26 cellular contexts compared by ENCODE assay signal in the genomic region with DNA sequence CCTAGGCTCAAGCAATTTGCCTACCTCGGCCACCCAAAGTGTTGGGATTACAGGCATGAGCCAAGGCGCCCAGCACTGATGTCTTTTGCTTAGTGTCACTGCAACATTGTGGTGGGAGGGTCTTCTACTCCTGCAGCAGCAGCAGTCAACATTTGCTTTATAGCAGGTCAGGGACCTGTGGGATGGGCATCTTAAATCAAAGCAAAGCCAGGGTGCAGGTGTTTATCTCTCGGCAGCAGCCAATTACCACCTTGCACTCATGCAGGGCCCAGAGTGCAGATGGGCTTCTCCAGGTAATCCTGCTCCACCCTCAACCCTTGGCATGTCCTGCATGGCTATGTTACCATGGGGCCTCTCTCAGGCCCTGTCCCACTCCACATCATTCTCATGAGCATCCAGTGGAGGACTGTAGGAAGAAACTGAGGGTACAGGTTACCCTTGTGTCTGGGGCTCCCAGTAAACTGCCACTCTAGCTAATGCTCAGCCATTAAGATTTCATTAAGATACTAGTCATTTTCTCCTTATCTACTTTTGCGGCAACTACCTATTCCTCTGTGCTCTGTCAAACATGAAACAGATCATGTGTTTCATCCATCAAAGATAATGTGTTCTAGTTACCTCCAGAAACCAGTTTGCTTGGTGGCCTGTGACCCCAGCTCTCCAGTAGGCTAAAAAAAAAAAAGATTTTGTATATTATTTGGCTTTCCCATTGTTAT. TPM values are rescaled to one million over a fixed set of nuclear protein-coding genes. Genes with fewer than 3 reads are reported as not detected.
DNase-seq lines count a peak whose midpoint lies in the region; ATAC-seq, FAIRE-seq and TF ChIP-seq lines count a peak whose summit lies in the region.
"Had no signal": no experiment of that assay in that cellular context is flagged by ENCODE, and none has a peak within 500 bp of the region (broad histone marks: within the 10 kb centered on the region; RNA-seq: fewer than 3 reads in every experiment).

No MANE protein-coding gene starts in this region.

- H3K4me3 Mint-ChIP-seq in activated CD8-positive, alpha-beta memory T cell treated with anti-CD3 and anti-CD28 coated beads, Interleukin-2, amount 10 ng/mL, durations not matched to agents 7 days and 5 days = no peak overlapping the region
- no peak overlapping the region for H3K4me3 Mint-ChIP-seq in osteocyte (ENCODE audit: unreplicated experiment)
- H3K4me3 Mint-ChIP-seq in naive thymus-derived CD4-positive, alpha-beta T cell = no peak overlapping the region
- H3K4me3 Mint-ChIP-seq: CD4-positive, CD25-positive, alpha-beta regulatory T cell had no signal

- peak; percentile 47 for DNase-seq in activated CD8-positive, alpha-beta memory T cell treated with anti-CD3 and anti-CD28 coated beads for 24 hours
- DNase-seq in activated CD8-positive, alpha-beta memory T cell treated with anti-CD3 and anti-CD28 coated beads, Interleukin-2, amount 10 ng/mL, durations not matched to agents 7 days and 5 days = no peak
- no peak for DNase-seq in GM12891 (ENCODE audit: insufficient read length, low spot score)
- DNase-seq in islet precursor cell = peak; percentile 17
- peak; percentile 68 for DNase-seq in osteocyte (ENCODE audit: extremely low spot score, unreplicated experiment)
- no peak for DNase-seq in naive thymus-derived CD4-positive, alpha-beta T cell
- DNase-seq in COR-L47 (lab: John Stamatoyannopoulos, UW) = no peak
- DNase-seq: 8988T; ACHN; CD4-positive, CD25-positive, alpha-beta regulatory T cell; GM23248; H7; Karpas-422; NCI-H1092; NCI-H1417 treated with DMSO at 0.1 percent for 48 hours; NCI-H1694 treated with DMSO at 0.1 percent for 48 hours; NCI-H2081; NCI-H2227 treated with DMSO at 0.1 percent for 48 hours; NCI-H526 treated with DMSO at 0.1 percent for 48 hours; PC-9; Right ventricle myocardium superior had no signal

- peaks cover 0 to 4% of the 10 kb centered on the region in 2 donors for H3K4me1 ChIP-seq in naive thymus-derived CD4-positive, alpha-beta T cell (ENCODE audit: control insufficient read depth in 2 of 2, insufficient read depth in 2 of 2, low read length in 2 of 2)

- TF ChIP-seq POLR2A in GM12891 (IDR thresholded peaks at IDR 0.05; ENCODE audit: low read depth, low read length) = 0 out of 2 replicates have a peak, but pooled peaks have one; percentile 36

- POLR2A ChIA-PET in naive thymus-derived CD4-positive, alpha-beta T cell (lab: Charles Lee) = interaction anchor here (0.6 kb wide), 1 partner anchor 104 kb away, joined by 4 read pairs; no protein-coding TSS in a partner anchor

- no peaks in the 10 kb centered on the region for H3K27me3 ChIP-seq in naive thymus-derived CD4-positive, alpha-beta T cell (ENCODE audit: control insufficient read depth in 2 of 2, insufficient read depth in 2 of 2, low read length in 2 of 2)
- H3K27me3 ChIP-seq: BLaER1 had no signal

- no peak for TF ChIP-seq CTCF in osteocyte (IDR thresholded peaks at IDR 0.05)

- peaks cover 71% of the 10 kb centered on the region for H3K36me3 Mint-ChIP-seq in activated CD8-positive, alpha-beta memory T cell treated with anti-CD3 and anti-CD28 coated beads, Interleukin-2, amount 10 ng/mL, durations not matched to agents 7 days and 5 days
- peaks cover 4% of the 10 kb centered on the region for H3K36me3 Mint-ChIP-seq in osteocyte (ENCODE audit: unreplicated experiment)
- H3K36me3 Mint-ChIP-seq in naive thymus-derived CD4-positive, alpha-beta T cell = peaks cover 10 to 33% (median 14%) of the 10 kb centered on the region in 5 donors

- H3K9me3 ChIP-seq in naive thymus-derived CD4-positive, alpha-beta T cell (ENCODE audit: control insufficient read depth in 2 of 3, low read length in 3 of 3) = peaks cover 0 to 7% (median 0%) of the 10 kb centered on the region in 3 experiments

- H3K4me3 ChIP-seq in naive thymus-derived CD4-positive, alpha-beta T cell (ENCODE audit: low read length) = no peak overlapping the region
- H3K4me3 ChIP-seq: BLaER1, GM23248, PC-9 had no signal

- no peaks in the 10 kb centered on the region for H3K36me3 ChIP-seq in naive thymus-derived CD4-positive, alpha-beta T cell (ENCODE audit: control insufficient read depth in 2 of 3, insufficient read depth in 3 of 3, low read length in 3 of 3)
- H3K36me3 ChIP-seq: BLaER1 had no signal

- H3K4me1 Mint-ChIP-seq in activated CD8-positive, alpha-beta memory T cell treated with anti-CD3 and anti-CD28 coated beads, Interleukin-2, amount 10 ng/mL, durations not matched to agents 7 days and 5 days = peaks cover 23% of the 10 kb centered on the region
- H3K4me1 Mint-ChIP-seq in osteocyte (ENCODE audit: unreplicated experiment) = no peaks in the 10 kb centered on the region
- peaks cover 0 to 20% (median 8%) of the 10 kb centered on the region in 7 donors for H3K4me1 Mint-ChIP-seq in naive thymus-derived CD4-positive, alpha-beta T cell
- H3K4me1 Mint-ChIP-seq: CD4-positive, CD25-positive, alpha-beta regulatory T cell had no signal

- no peak overlapping the region for H3K27ac Mint-ChIP-seq in activated CD8-positive, alpha-beta memory T cell treated with anti-CD3 and anti-CD28 coated beads, Interleukin-2, amount 10 ng/mL, durations not matched to agents 7 days and 5 days
- H3K27ac Mint-ChIP-seq in osteocyte (ENCODE audit: unreplicated experiment) = no peak overlapping the region
- no peak overlapping the region for H3K27ac Mint-ChIP-seq in naive thymus-derived CD4-positive, alpha-beta T cell
- H3K27ac Mint-ChIP-seq: CD4-positive, CD25-positive, alpha-beta regulatory T cell had no signal

- peaks cover 20% of the 10 kb centered on the region for H3K9me3 Mint-ChIP-seq in activated CD8-positive, alpha-beta memory T cell treated with anti-CD3 and anti-CD28 coated beads, Interleukin-2, amount 10 ng/mL, durations not matched to agents 7 days and 5 days (ENCODE audit: low read depth)
- H3K9me3 Mint-ChIP-seq in osteocyte (ENCODE audit: unreplicated experiment) = peaks cover 14% of the 10 kb centered on the region
- peaks cover 2 to 26% (median 8%) of the 10 kb centered on the region in 11 donors for H3K9me3 Mint-ChIP-seq in naive thymus-derived CD4-positive, alpha-beta T cell

- CTCF ChIA-PET in activated CD8-positive, alpha-beta memory T cell treated with anti-CD3 and anti-CD28 coated beads, Interleukin-2, amount 10 ng/mL, durations not matched to agents 7 days and 5 days (lab: Charles Lee) = interaction anchor here (1.7 kb wide), 1 partner anchor 11 kb away, joined by 3 read pairs; no protein-coding TSS in a partner anchor
- CTCF ChIA-PET in naive thymus-derived CD4-positive, alpha-beta T cell (lab: Charles Lee) = no interaction called here

- no peak overlapping the region for H3K27ac ChIP-seq in naive thymus-derived CD4-positive, alpha-beta T cell (ENCODE audit: low read depth, low read length)
- H3K27ac ChIP-seq: BLaER1, GM23248, PC-9 had no signal

- H3K27me3 Mint-ChIP-seq in activated CD8-positive, alpha-beta memory T cell treated with anti-CD3 and anti-CD28 coated beads, Interleukin-2, amount 10 ng/mL, durations not matched to agents 7 days and 5 days = no peaks in the 10 kb centered on the region
- H3K27me3 Mint-ChIP-seq in osteocyte (ENCODE audit: unreplicated experiment) = peaks cover 56% of the 10 kb centered on the region
- peaks cover 0 to 13% (median 0%) of the 10 kb centered on the region in 5 donors for H3K27me3 Mint-ChIP-seq in naive thymus-derived CD4-positive, alpha-beta T cell

- FAIRE-seq in GM12891 (lab: Jason Lieb, UNC) = no peak
- FAIRE-seq: D721Med, HepG2 had no signal

- no peak for ATAC-seq in activated CD8-positive, alpha-beta memory T cell treated with anti-CD3 and anti-CD28 coated beads, Interleukin-2, amount 10 ng/mL, durations not matched to agents 7 days and 5 days
- no peak for ATAC-seq in naive thymus-derived CD4-positive, alpha-beta T cell
- ATAC-seq: HepG2 had no signal

- intact Hi-C loops in naive thymus-derived CD4-positive, alpha-beta T cell (cut with micrococcal nuclease) = no loop called here

TF ChIP-seq in GM12891, 5 proteins besides CTCF, POLR2A, EP300 and RAD21:
- TF ChIP-seq PAX5 (IDR thresholded peaks at IDR 0.05; ENCODE audit: insufficient read depth, low read length, severe bottlenecking) = no peak
- no peak for TF ChIP-seq POU2F2 (IDR thresholded peaks at IDR 0.05; ENCODE audit: low read depth, low read length)
- TF ChIP-seq POLR2AphosphoS5 (IDR thresholded peaks at IDR 0.05; ENCODE audit: low read depth, low read length) = no peak
- no peak for TF ChIP-seq TAF1 (IDR thresholded peaks at IDR 0.05; ENCODE audit: low read depth, low read length)

RNA-seq across cellular contexts. Expression of a gene that starts 16.8 kb away (rescaled TPM):
- 10 to 100 TPM; 34.4 to 47.9 TPM for total RNA-seq in activated CD8-positive, alpha-beta memory T cell treated with anti-CD3 and anti-CD28 coated beads, Interleukin-2, amount 10 ng/mL, durations not matched to agents 7 days and 5 days
- polyA plus RNA-seq in GM12891 (2012; ENCODE audit: low read depth, missing spikeins) = 58.0 TPM
- total RNA-seq in osteocyte = not detected in 2 replicates
- 10 to 100 TPM in 2 of 5 experiments, 1 to 10 TPM in 1, under 1 TPM in 2; 0.67 to 16.1 (median 2.7) TPM for total RNA-seq in naive thymus-derived CD4-positive, alpha-beta T cell
- 1 to 10 TPM in 1 of 2 donors, under 1 TPM in 1; 0.43 to 1.3 TPM for polyA plus RNA-seq in naive thymus-derived CD4-positive, alpha-beta T cell
- total RNA-seq: GM23248, HepG2, HT1080, NCI-H460, PC-9 had no signal
- polyA plus RNA-seq: HepG2 had no signal

RNA-seq across cellular contexts. Expression of a gene that starts 22.9 kb away (rescaled TPM):
- total RNA-seq in activated CD8-positive, alpha-beta memory T cell treated with anti-CD3 and anti-CD28 coated beads, Interleukin-2, amount 10 ng/mL, durations not matched to agents 7 days and 5 days = 10 to 100 TPM; 19.7 to 20.2 TPM
- polyA plus RNA-seq in GM12891 (2012; ENCODE audit: low read depth, missing spikeins) = 7.6 TPM
- total RNA-seq in osteocyte = 17.2 and 18.8 TPM in 2 replicates
- 10 to 100 TPM in 1 of 5 experiments, 1 to 10 TPM in 4; 3.5 to 12.7 (median 7.1) TPM for total RNA-seq in naive thymus-derived CD4-positive, alpha-beta T cell
- 1 to 10 TPM; 3.0 to 9.4 TPM for polyA plus RNA-seq in naive thymus-derived CD4-positive, alpha-beta T cell

Comparison
In these comparisons a context has a peak if more than half of its experiments do, and no peak if none do; other contexts are left out.
1. DNase-seq: peak in activated CD8-positive, alpha-beta memory T cell treated with anti-CD3 and anti-CD28 coated beads for 24 hours (single experiment), islet precursor cell (single experiment) and osteocyte (single experiment); none in activated CD8-positive, alpha-beta memory T cell treated with anti-CD3 and anti-CD28 coated beads, Interleukin-2, amount 10 ng/mL, durations not matched to agents 7 days and 5 days (single experiment), GM12891 (single experiment), naive thymus-derived CD4-positive, alpha-beta T cell (0 of 9) and COR-L47 (single experiment).